10 cellular contexts compared by ENCODE assay signal in the genomic region with DNA sequence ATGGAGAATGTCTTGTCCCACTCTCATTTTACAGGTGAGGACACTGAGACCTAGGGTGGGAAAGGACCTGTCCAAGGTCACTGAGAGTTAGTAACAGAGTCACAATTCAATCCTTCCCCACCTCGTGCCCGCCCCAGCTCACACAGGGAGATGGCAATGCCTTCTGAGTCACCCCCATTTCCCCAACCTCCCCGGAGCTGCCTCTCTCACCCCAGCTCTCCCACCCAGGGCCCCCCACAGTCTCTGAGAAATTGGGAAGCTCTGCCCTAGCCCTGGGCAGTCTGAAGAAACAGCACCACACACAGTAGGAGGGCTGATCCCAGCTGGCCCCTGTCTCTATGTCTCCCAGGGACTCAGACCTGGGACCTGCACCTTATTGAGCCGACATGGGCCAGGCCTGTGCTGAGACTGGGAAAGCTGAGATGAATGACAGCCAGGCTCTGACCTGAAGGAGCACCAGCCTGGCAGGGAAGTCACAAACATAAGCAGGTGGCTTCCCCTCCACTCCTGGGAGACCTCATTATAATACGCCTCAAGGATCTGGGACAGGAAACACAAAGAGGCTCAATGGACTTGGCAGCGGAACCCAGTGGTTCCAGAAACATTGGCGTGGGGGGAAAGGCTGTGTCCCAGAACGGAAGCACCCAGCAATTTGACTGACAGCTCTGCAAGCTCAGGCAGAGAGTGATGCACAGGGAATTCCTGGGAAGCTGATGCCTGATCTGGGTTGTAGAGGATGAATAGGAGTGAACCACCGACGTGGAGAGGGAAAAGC. TPM values are rescaled to one million over a fixed set of nuclear protein-coding genes. Genes with fewer than 3 reads are reported as not detected.
DNase-seq lines count a peak whose midpoint lies in the region; ATAC-seq and TF ChIP-seq lines count a peak whose summit lies in the region.
"Had no signal": no experiment of that assay in that cellular context is flagged by ENCODE, and none has a peak within 500 bp of the region (broad histone marks: within the 10 kb centered on the region; RNA-seq: fewer than 3 reads in every experiment).

No MANE protein-coding gene starts in this region.

- H3K4me3 ChIP-seq in epithelial cell of esophagus (ENCODE audit: low read length), result no peak overlapping the region
- no peak overlapping the region for H3K4me3 ChIP-seq in upper lobe of right lung

- H3K9me3 ChIP-seq in upper lobe of right lung, result no peaks in the 10 kb centered on the region

- no peaks in the 10 kb centered on the region for H3K36me3 ChIP-seq in upper lobe of right lung

- no peak for DNase-seq in natural killer cell
- no peak for DNase-seq in natural killer cell treated with Interleukin-12 subunit alpha and Interleukin-12 subunit beta and Interleukin-15 and Interleukin-18, amount 100 ng/mL, for 72 hours (ENCODE audit: low spot score)
- no peak for DNase-seq in activated CD4-positive, alpha-beta T cell treated with anti-CD3 and anti-CD28 coated beads, Interleukin-2, amount 10 ng/mL, durations not matched to agents 7 days and 5 days
- DNase-seq in epithelial cell of esophagus (ENCODE audit: low read depth), result peak; percentile 15
- no peak for DNase-seq in upper lobe of right lung
- no peak for DNase-seq in NCI-H1436 (lab: John Stamatoyannopoulos, UW)
- DNase-seq: KBM-7, NCI-H748 treated with DMSO at 0.1 percent for 48 hours had no signal

- H3K4me1 Mint-ChIP-seq in natural killer cell, result peaks cover 36 to 40% of the 10 kb centered on the region in 2 donors
- peaks cover 25 to 41% of the 10 kb centered on the region in 2 donors for H3K4me1 Mint-ChIP-seq in natural killer cell treated with Interleukin-12 subunit alpha and Interleukin-12 subunit beta and Interleukin-15 and Interleukin-18, amount 100 ng/mL, for 72 hours (ENCODE audit: low read depth in 2 of 2)
- peaks cover 85% of the 10 kb centered on the region for H3K4me1 Mint-ChIP-seq in activated CD4-positive, alpha-beta T cell treated with anti-CD3 and anti-CD28 coated beads, Interleukin-2, amount 10 ng/mL, durations not matched to agents 7 days and 5 days

- ATAC-seq in natural killer cell (no peak), upper lobe of right lung (peak; percentile 11), GM18858 (IDR thresholded peaks at IDR 0.05; ENCODE audit: unreplicated experiment) (no peak), GM21367 (IDR thresholded peaks at IDR 0.05; ENCODE audit: unreplicated experiment) (no peak)
- ATAC-seq in natural killer cell treated with Interleukin-12 subunit alpha and Interleukin-12 subunit beta and Interleukin-15 and Interleukin-18, amount 100 ng/mL, for 72 hours, result no peak

- H3K27ac Mint-ChIP-seq in natural killer cell, result peak overlapping the region; percentile 42 to 73
- no peak overlapping the region for H3K27ac Mint-ChIP-seq in natural killer cell treated with Interleukin-12 subunit alpha and Interleukin-12 subunit beta and Interleukin-15 and Interleukin-18, amount 100 ng/mL, for 72 hours
- H3K27ac Mint-ChIP-seq in activated CD4-positive, alpha-beta T cell treated with anti-CD3 and anti-CD28 coated beads, Interleukin-2, amount 10 ng/mL, durations not matched to agents 7 days and 5 days, result peak overlapping the region; percentile 93

- CTCF ChIA-PET in activated CD4-positive, alpha-beta T cell treated with anti-CD3 and anti-CD28 coated beads, Interleukin-2, amount 10 ng/mL, durations not matched to agents 7 days and 5 days (lab: Charles Lee), result interaction anchor here (0.9 to 2.7 kb wide), 8 partner anchors 11 to 67 kb away, joined by 3 to 8 read pairs (median 4); no protein-coding TSS in a partner anchor

- no peaks in the 10 kb centered on the region for H3K27me3 ChIP-seq in upper lobe of right lung

- TF ChIP-seq CTCF in natural killer cell (IDR thresholded peaks at IDR 0.05), result no peak
- no peak for TF ChIP-seq CTCF in epithelial cell of esophagus (IDR thresholded peaks at IDR 0.05; ENCODE audit: insufficient read depth, low read depth, low read length, missing control alignments)
- no peak for TF ChIP-seq CTCF in upper lobe of right lung (IDR thresholded peaks at IDR 0.05)

- peaks cover 20% of the 10 kb centered on the region for H3K4me1 ChIP-seq in upper lobe of right lung

- no peak overlapping the region for H3K4me3 Mint-ChIP-seq in natural killer cell
- H3K4me3 Mint-ChIP-seq in natural killer cell treated with Interleukin-12 subunit alpha and Interleukin-12 subunit beta and Interleukin-15 and Interleukin-18, amount 100 ng/mL, for 72 hours, result no peak overlapping the region
- H3K4me3 Mint-ChIP-seq in activated CD4-positive, alpha-beta T cell treated with anti-CD3 and anti-CD28 coated beads, Interleukin-2, amount 10 ng/mL, durations not matched to agents 7 days and 5 days, result no peak overlapping the region

- no peak overlapping the region for H3K27ac ChIP-seq in upper lobe of right lung

- H3K27me3 Mint-ChIP-seq in natural killer cell (ENCODE audit: low read depth in 2 of 2), result peaks cover 5 to 19% of the 10 kb centered on the region in 2 donors
- H3K27me3 Mint-ChIP-seq in natural killer cell treated with Interleukin-12 subunit alpha and Interleukin-12 subunit beta and Interleukin-15 and Interleukin-18, amount 100 ng/mL, for 72 hours, result peaks cover 6 to 16% of the 10 kb centered on the region in 2 donors
- no peaks in the 10 kb centered on the region for H3K27me3 Mint-ChIP-seq in activated CD4-positive, alpha-beta T cell treated with anti-CD3 and anti-CD28 coated beads, Interleukin-2, amount 10 ng/mL, durations not matched to agents 7 days and 5 days

- no peaks in the 10 kb centered on the region for H3K9me3 Mint-ChIP-seq in natural killer cell
- no peaks in the 10 kb centered on the region for H3K9me3 Mint-ChIP-seq in natural killer cell treated with Interleukin-12 subunit alpha and Interleukin-12 subunit beta and Interleukin-15 and Interleukin-18, amount 100 ng/mL, for 72 hours
- no peaks in the 10 kb centered on the region for H3K9me3 Mint-ChIP-seq in activated CD4-positive, alpha-beta T cell treated with anti-CD3 and anti-CD28 coated beads, Interleukin-2, amount 10 ng/mL, durations not matched to agents 7 days and 5 days

- POLR2A ChIA-PET in activated CD4-positive, alpha-beta T cell treated with anti-CD3 and anti-CD28 coated beads, Interleukin-2, amount 10 ng/mL, durations not matched to agents 7 days and 5 days (lab: Charles Lee), result interaction anchor here (1.1 kb wide), 1 partner anchor 16 kb away, joined by 3 read pairs; no protein-coding TSS in a partner anchor

- H3K36me3 Mint-ChIP-seq in natural killer cell, result no peaks in the 10 kb centered on the region
- no peaks in the 10 kb centered on the region for H3K36me3 Mint-ChIP-seq in natural killer cell treated with Interleukin-12 subunit alpha and Interleukin-12 subunit beta and Interleukin-15 and Interleukin-18, amount 100 ng/mL, for 72 hours
- peaks cover 55% of the 10 kb centered on the region for H3K36me3 Mint-ChIP-seq in activated CD4-positive, alpha-beta T cell treated with anti-CD3 and anti-CD28 coated beads, Interleukin-2, amount 10 ng/mL, durations not matched to agents 7 days and 5 days (ENCODE audit: low read depth)

- intact Hi-C loops in natural killer cell (cut with micrococcal nuclease), result no loop called here
- intact Hi-C loops in upper lobe of right lung (cut with DNase I), result no loop called here

RNA-seq across cellular contexts. Expression of gene CD6, which starts 51.0 kb away (rescaled TPM):
- total RNA-seq in natural killer cell (100 to 1,000 TPM in 1 of 3 donors, 10 to 100 TPM in 2; 18.9 to 111 (median 85.6) TPM), upper lobe of right lung (3.9 TPM)
- 10 to 100 TPM in 1 of 2 donors, 1 to 10 TPM in 1; 5.9 to 44.0 TPM for total RNA-seq in natural killer cell treated with Interleukin-12 subunit alpha and Interleukin-12 subunit beta and Interleukin-15 and Interleukin-18, amount 100 ng/mL, for 72 hours
- 100 to 1,000 TPM; 368 to 402 TPM for total RNA-seq in activated CD4-positive, alpha-beta T cell treated with anti-CD3 and anti-CD28 coated beads, Interleukin-2, amount 10 ng/mL, durations not matched to agents 7 days and 5 days

Comparison
In these comparisons a context has a peak if more than half of its experiments do, and no peak if none do; other contexts are left out.
1. H3K27ac Mint-ChIP-seq: peak in natural killer cell (2 of 2) and activated CD4-positive, alpha-beta T cell treated with anti-CD3 and anti-CD28 coated beads, Interleukin-2, amount 10 ng/mL, durations not matched to agents 7 days and 5 days (single experiment); none in natural killer cell treated with Interleukin-12 subunit alpha and Interleukin-12 subunit beta and Interleukin-15 and Interleukin-18, amount 100 ng/mL, for 72 hours (0 of 2).